26 cellular contexts compared by ENCODE assay signal in genomic region chr10:52615349-52615748, GRCh38.
"Had no signal": no experiment of that assay in that cellular context is flagged by ENCODE, and none has a peak within 500 bp of the region (broad histone marks: within the 10 kb centered on the region; RNA-seq: fewer than 3 reads in every experiment).

No MANE protein-coding gene starts in this region.

- H3K9ac ChIP-seq: KMS-11 had no signal

- H3K4me2 ChIP-seq: KMS-11 had no signal

- H3K36me3 Mint-ChIP-seq: activated naive CD4-positive, alpha-beta T cell treated with anti-CD3 and anti-CD28 coated beads, Interleukin-2, amount 50 U/mL, for 24 hours; activated naive CD8-positive, alpha-beta T cell treated with anti-CD3 and anti-CD28 coated beads, Interleukin-2, amount 10 ng/mL, durations not matched to agents 7 days and 5 days; brain had no signal

- H3K27ac Mint-ChIP-seq: activated CD4-positive, alpha-beta T cell treated with anti-CD3 and anti-CD28 coated beads, Interleukin-2, amount 10 ng/mL, durations not matched to agents 7 days and 5 days; activated CD8-positive, alpha-beta T cell treated with anti-CD3 and anti-CD28 coated beads, Interleukin-2, amount 10 ng/mL, durations not matched to agents 7 days and 5 days; activated naive CD4-positive, alpha-beta T cell treated with anti-CD3 and anti-CD28 coated beads, Interleukin-2, amount 50 U/mL, for 24 hours; activated naive CD8-positive, alpha-beta T cell treated with anti-CD3 and anti-CD28 coated beads, Interleukin-2, amount 10 ng/mL, durations not matched to agents 7 days and 5 days; activated T-cell treated with anti-CD3 and anti-CD28 coated beads, Interleukin-2, amount 50 U/mL, for 24 hours; activated T-helper 2 cell treated with anti-CD3 and anti-CD28 coated beads, Interferon-gamma antibody, Interleukin-2, Interleukin-4, amounts not matched to agents 10 μg/mL and 5 μg/mL and 100 μg/mL, durations not matched to agents 14 hours and 24 hours and 36 hours; brain had no signal

- H3K4me3 Mint-ChIP-seq: activated CD4-positive, alpha-beta T cell treated with anti-CD3 and anti-CD28 coated beads, Interleukin-2, amount 10 ng/mL, durations not matched to agents 7 days and 5 days; activated CD8-positive, alpha-beta T cell treated with anti-CD3 and anti-CD28 coated beads, Interleukin-2, amount 10 ng/mL, durations not matched to agents 7 days and 5 days; activated naive CD4-positive, alpha-beta T cell treated with anti-CD3 and anti-CD28 coated beads, Interleukin-2, amount 50 U/mL, for 24 hours; activated naive CD8-positive, alpha-beta T cell treated with anti-CD3 and anti-CD28 coated beads, Interleukin-2, amount 10 ng/mL, durations not matched to agents 7 days and 5 days; activated T-cell treated with anti-CD3 and anti-CD28 coated beads, Interleukin-2, amount 50 U/mL, for 24 hours; brain had no signal

- H3K36me3 ChIP-seq: Peyer's patch had no signal

- DNase-seq: activated CD4-positive, alpha-beta T cell treated with anti-CD3 and anti-CD28 coated beads, Interleukin-2, amount 10 ng/mL, durations not matched to agents 7 days and 5 days; activated CD4-positive, alpha-beta T cell treated with anti-CD3 and anti-CD28 coated beads, Interleukin-2, amount 50 U/mL, for 48 hours; activated CD8-positive, alpha-beta T cell treated with anti-CD3 and anti-CD28 coated beads, Interleukin-2, amount 10 ng/mL, durations not matched to agents 7 days and 5 days; activated gamma-delta T cell; activated naive CD4-positive, alpha-beta T cell treated with Interleukin-2 at 50 U/mL for 16 hours; activated naive CD8-positive, alpha-beta T cell treated with anti-CD3 and anti-CD28 coated beads, Interleukin-2, amount 10 ng/mL, durations not matched to agents 7 days and 5 days; activated T-cell treated with anti-CD3 and anti-CD28 coated beads, Interleukin-2, amount 50 U/mL, for 24 hours; amygdala; caudate nucleus; MM.1S; MV-4-11; NCI-H1092; NCI-H1436 treated with DMSO at 0.1 percent for 48 hours; NCI-H1694 treated with DMSO at 0.1 percent for 48 hours; NCI-H2029; NCI-H345; NCI-H524 treated with DMSO at 0.1 percent for 48 hours; NK-92 treated with Interleukin-12 subunit alpha and Interleukin-12 subunit beta, amount 100 ng/mL, for 24 hours; PC-3; Peyer's patch; RPMI8226; SIG-M5 had no signal

- H3K9me3 ChIP-seq: Peyer's patch had no signal

- H3K4me1 Mint-ChIP-seq: activated CD4-positive, alpha-beta T cell treated with anti-CD3 and anti-CD28 coated beads, Interleukin-2, amount 10 ng/mL, durations not matched to agents 7 days and 5 days; activated naive CD4-positive, alpha-beta T cell treated with anti-CD3 and anti-CD28 coated beads, Interleukin-2, amount 50 U/mL, for 24 hours; activated naive CD8-positive, alpha-beta T cell treated with anti-CD3 and anti-CD28 coated beads, Interleukin-2, amount 10 ng/mL, durations not matched to agents 7 days and 5 days; brain had no signal

- H3K9me3 Mint-ChIP-seq: activated CD4-positive, alpha-beta T cell treated with anti-CD3 and anti-CD28 coated beads, Interleukin-2, amount 10 ng/mL, durations not matched to agents 7 days and 5 days; activated naive CD4-positive, alpha-beta T cell treated with anti-CD3 and anti-CD28 coated beads, Interleukin-2, amount 50 U/mL, for 24 hours; activated naive CD8-positive, alpha-beta T cell treated with anti-CD3 and anti-CD28 coated beads, Interleukin-2, amount 10 ng/mL, durations not matched to agents 7 days and 5 days; activated T-cell treated with anti-CD3 and anti-CD28 coated beads, Interleukin-2, amount 50 U/mL, for 24 hours; activated T-helper 2 cell treated with anti-CD3 and anti-CD28 coated beads, Interferon-gamma antibody, Interleukin-2, Interleukin-4, amounts not matched to agents 10 μg/mL and 5 μg/mL and 100 μg/mL, durations not matched to agents 14 hours and 24 hours and 36 hours; brain had no signal

- ATAC-seq: activated CD8-positive, alpha-beta T cell treated with anti-CD3 and anti-CD28 coated beads, Interleukin-2, amount 10 ng/mL, durations not matched to agents 7 days and 5 days had no signal

- H3K27ac ChIP-seq: KMS-11, Peyer's patch had no signal

- H3K27me3 ChIP-seq: Peyer's patch had no signal

- H3K4me3 ChIP-seq: Peyer's patch had no signal

- H3K27me3 Mint-ChIP-seq: activated CD4-positive, alpha-beta T cell treated with anti-CD3 and anti-CD28 coated beads, Interleukin-2, amount 10 ng/mL, durations not matched to agents 7 days and 5 days; activated naive CD4-positive, alpha-beta T cell treated with anti-CD3 and anti-CD28 coated beads, Interleukin-2, amount 50 U/mL, for 24 hours; activated naive CD8-positive, alpha-beta T cell treated with anti-CD3 and anti-CD28 coated beads, Interleukin-2, amount 10 ng/mL, durations not matched to agents 7 days and 5 days; activated T-cell treated with anti-CD3 and anti-CD28 coated beads, Interleukin-2, amount 50 U/mL, for 24 hours; brain had no signal

- H3K4me1 ChIP-seq: Peyer's patch had no signal
